In the genomic region with DNA sequence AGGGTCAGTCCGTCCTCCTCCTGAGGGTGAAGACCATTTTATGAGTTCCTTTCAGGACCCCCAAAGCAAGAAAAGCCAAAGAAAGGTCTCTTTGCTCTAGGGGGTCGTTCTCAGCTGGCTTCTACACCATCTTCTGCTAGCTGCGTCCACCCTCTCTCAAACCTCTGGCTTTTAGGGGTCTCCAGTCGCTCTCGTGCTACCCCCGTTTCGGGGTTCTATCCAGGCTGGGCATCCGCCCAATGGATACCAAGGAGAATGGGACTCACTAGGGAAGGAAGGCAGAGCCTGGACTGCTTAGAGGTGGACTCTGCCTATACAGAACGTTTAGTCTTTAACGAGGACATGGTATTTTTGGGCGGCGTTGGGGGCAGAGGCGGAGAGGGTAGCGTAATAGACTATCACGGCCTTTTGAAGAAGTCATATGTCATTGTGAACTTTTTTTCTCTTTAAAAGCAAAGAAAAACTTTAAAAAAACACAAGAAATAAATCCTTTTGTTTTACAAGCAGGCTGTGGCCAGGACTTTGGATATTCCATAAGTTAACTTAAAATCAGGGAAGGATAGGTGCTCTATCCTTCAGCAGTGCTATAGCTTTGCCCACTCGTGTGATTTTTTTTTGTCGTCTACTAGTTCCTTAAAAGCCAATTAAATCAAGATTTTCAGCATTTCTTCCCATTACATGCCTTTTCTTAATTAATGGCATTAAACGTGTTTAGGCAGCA, we compare ENCODE assay signal across 1 cellular context.
TF ChIP-seq lines count a peak whose summit lies in the region.

No MANE protein-coding gene starts in this region.

TF ChIP-seq in GM23338, 12 proteins besides CTCF, POLR2A, EP300 and RAD21 (continued from another document):
- TF ChIP-seq EZH2 (IDR thresholded peaks at IDR 0.05; ENCODE audit: low read depth, unreplicated experiment) (no peak), REST (IDR thresholded peaks at IDR 0.05; ENCODE audit: unreplicated experiment) (no peak), ZNF114 (CRISPR knock-in tag; IDR thresholded peaks at IDR 0.05) (no peak), NANOG (IDR thresholded peaks at IDR 0.05; ENCODE audit: borderline replicate concordance) (no peak), EZH2phosphoT487 (IDR thresholded peaks at IDR 0.05; ENCODE audit: unreplicated experiment) (no peak), POLR2AphosphoS5 (IDR thresholded peaks at IDR 0.05; ENCODE audit: low read depth) (no peak), JUNB (IDR thresholded peaks at IDR 0.05; ENCODE audit: unreplicated experiment) (no peak), STAT1 (IDR thresholded peaks at IDR 0.05; ENCODE audit: unreplicated experiment) (no peak), ZNF331 (CRISPR knock-in tag; IDR thresholded peaks at IDR 0.05; ENCODE audit: low read depth) (no peak)
- TF ChIP-seq, protein P1, sequence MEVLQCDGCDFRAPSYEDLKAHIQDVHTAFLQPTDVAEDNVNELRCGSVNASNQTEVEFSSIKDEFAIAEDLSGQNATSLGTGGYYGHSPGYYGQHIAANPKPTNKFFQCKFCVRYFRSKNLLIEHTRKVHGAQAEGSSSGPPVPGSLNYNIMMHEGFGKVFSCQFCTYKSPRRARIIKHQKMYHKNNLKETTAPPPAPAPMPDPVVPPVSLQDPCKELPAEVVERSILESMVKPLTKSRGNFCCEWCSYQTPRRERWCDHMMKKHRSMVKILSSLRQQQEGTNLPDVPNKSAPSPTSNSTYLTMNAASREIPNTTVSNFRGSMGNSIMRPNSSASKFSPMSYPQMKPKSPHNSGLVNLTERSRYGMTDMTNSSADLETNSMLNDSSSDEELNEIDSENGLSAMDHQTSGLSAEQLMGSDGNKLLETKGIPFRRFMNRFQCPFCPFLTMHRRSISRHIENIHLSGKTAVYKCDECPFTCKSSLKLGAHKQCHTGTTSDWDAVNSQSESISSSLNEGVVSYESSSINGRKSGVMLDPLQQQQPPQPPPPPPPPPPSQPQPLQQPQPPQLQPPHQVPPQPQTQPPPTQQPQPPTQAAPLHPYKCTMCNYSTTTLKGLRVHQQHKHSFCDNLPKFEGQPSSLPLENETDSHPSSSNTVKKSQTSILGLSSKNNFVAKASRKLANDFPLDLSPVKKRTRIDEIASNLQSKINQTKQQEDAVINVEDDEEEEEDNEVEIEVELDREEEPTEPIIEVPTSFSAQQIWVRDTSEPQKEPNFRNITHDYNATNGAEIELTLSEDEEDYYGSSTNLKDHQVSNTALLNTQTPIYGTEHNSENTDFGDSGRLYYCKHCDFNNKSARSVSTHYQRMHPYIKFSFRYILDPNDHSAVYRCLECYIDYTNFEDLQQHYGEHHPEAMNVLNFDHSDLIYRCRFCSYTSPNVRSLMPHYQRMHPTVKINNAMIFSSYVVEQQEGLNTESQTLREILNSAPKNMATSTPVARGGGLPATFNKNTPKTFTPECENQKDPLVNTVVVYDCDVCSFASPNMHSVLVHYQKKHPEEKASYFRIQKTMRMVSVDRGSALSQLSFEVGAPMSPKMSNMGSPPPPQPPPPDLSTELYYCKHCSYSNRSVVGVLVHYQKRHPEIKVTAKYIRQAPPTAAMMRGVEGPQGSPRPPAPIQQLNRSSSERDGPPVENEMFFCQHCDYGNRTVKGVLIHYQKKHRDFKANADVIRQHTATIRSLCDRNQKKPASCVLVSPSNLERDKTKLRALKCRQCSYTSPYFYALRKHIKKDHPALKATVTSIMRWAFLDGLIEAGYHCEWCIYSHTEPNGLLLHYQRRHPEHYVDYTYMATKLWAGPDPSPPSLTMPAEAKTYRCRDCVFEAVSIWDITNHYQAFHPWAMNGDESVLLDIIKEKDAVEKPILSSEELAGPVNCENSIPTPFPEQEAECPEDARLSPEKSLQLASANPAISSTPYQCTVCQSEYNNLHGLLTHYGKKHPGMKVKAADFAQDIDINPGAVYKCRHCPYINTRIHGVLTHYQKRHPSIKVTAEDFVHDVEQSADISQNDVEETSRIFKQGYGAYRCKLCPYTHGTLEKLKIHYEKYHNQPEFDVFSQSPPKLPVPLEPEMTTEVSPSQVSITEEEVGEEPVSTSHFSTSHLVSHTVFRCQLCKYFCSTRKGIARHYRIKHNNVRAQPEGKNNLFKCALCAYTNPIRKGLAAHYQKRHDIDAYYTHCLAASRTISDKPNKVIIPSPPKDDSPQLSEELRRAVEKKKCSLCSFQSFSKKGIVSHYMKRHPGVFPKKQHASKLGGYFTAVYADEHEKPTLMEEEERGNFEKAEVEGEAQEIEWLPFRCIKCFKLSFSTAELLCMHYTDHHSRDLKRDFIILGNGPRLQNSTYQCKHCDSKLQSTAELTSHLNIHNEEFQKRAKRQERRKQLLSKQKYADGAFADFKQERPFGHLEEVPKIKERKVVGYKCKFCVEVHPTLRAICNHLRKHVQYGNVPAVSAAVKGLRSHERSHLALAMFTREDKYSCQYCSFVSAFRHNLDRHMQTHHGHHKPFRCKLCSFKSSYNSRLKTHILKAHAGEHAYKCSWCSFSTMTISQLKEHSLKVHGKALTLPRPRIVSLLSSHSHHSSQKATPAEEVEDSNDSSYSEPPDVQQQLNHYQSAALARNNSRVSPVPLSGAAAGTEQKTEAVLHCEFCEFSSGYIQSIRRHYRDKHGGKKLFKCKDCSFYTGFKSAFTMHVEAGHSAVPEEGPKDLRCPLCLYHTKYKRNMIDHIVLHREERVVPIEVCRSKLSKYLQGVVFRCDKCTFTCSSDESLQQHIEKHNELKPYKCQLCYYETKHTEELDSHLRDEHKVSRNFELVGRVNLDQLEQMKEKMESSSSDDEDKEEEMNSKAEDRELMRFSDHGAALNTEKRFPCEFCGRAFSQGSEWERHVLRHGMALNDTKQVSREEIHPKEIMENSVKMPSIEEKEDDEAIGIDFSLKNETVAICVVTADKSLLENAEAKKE (CRISPR knock-in tag; IDR thresholded peaks at IDR 0.05), result no peak
TF ChIP-seq in GM23338: peak in this region for 0.
